ENCODE assay signal across 17 cellular contexts in genomic region chr5:158777647-158778368, GRCh38.
A peak's percentile ranks its signal among the peaks of the same experiment; 100 is the strongest.
DNase-seq lines count a peak whose midpoint lies in the region; ATAC-seq and TF ChIP-seq lines count a peak whose summit lies in the region.
"Had no signal": no experiment of that assay in that cellular context is flagged by ENCODE, and none has a peak within 500 bp of the region (broad histone marks: within the 10 kb centered on the region; RNA-seq: fewer than 3 reads in every experiment).

No MANE protein-coding gene starts in this region.

- H3F3A ChIP-seq in OCI-LY1 (ENCODE audit: insufficient read depth, low read length): no peaks in the 10 kb centered on the region

- H3K4me3 ChIP-seq in OCI-LY1 (ENCODE audit: low read depth, low read length, poor library complexity, severe bottlenecking) (no peak overlapping the region), esophagus muscularis mucosa (no peak overlapping the region), upper lobe of left lung (no peak overlapping the region)
- H3K4me3 ChIP-seq: SJCRH30 had no signal

- H3K4me1 Mint-ChIP-seq in naive B cell: peaks cover 78 to 90% (median 89%) of the 10 kb centered on the region in 3 donors
- H3K4me1 Mint-ChIP-seq: activated CD4-positive, alpha-beta memory T cell treated with anti-CD3 and anti-CD28 coated beads, Interleukin-2, amount 10 ng/mL, durations not matched to agents 7 days and 5 days; naive thymus-derived CD4-positive, alpha-beta T cell had no signal

- H3K9me2 ChIP-seq in OCI-LY1 (ENCODE audit: low read depth, low read length): no peaks in the 10 kb centered on the region

- H3K9me3 ChIP-seq in OCI-LY1 (ENCODE audit: low read length) (no peaks in the 10 kb centered on the region), esophagus muscularis mucosa (no peaks in the 10 kb centered on the region), upper lobe of left lung (no peaks in the 10 kb centered on the region)
- H3K9me3 ChIP-seq: SJCRH30 had no signal

- H2AFZ ChIP-seq in OCI-LY1 (ENCODE audit: low read length): no peak overlapping the region

- H3K36me3 ChIP-seq in OCI-LY1 (ENCODE audit: insufficient read depth, low read length): peaks cover 26% of the 10 kb centered on the region
- H3K36me3 ChIP-seq in esophagus muscularis mucosa: no peaks in the 10 kb centered on the region
- H3K36me3 ChIP-seq in upper lobe of left lung: no peaks in the 10 kb centered on the region
- H3K36me3 ChIP-seq: SJCRH30 had no signal

- peak overlapping the region; percentile 96 for H3K27ac ChIP-seq in OCI-LY1 (ENCODE audit: low read depth, low read length, poor library complexity, severe bottlenecking)
- H3K27ac ChIP-seq in esophagus muscularis mucosa (replicated peaks in 1 of 4): peak overlapping the region in 3 of 4 donors; percentile 13 to 58 (median 37)
- H3K27ac ChIP-seq in upper lobe of left lung: peak overlapping the region; percentile 9 to 22 (median 16)
- H3K27ac ChIP-seq: C4-2B, epithelial cell of prostate, SJCRH30 had no signal

- ATAC-seq in naive B cell (ENCODE audit: low read depth in 2 of 2) (no peak), upper lobe of left lung (ENCODE audit: low FRiP score in 2 of 2) (peak in 1 of 2 donors; percentile 11), GM19395 (IDR thresholded peaks at IDR 0.05; ENCODE audit: unreplicated experiment) (no peak), GM18498 (IDR thresholded peaks at IDR 0.05; ENCODE audit: unreplicated experiment) (no peak)
- ATAC-seq: naive thymus-derived CD4-positive, alpha-beta T cell had no signal

- no peaks in the 10 kb centered on the region for H3K27me3 Mint-ChIP-seq in naive B cell

- TF ChIP-seq CTCF in OCI-LY1 (IDR thresholded peaks at IDR 0.05; ENCODE audit: low read length): no peak
- no peak for TF ChIP-seq CTCF in esophagus muscularis mucosa (IDR thresholded peaks at IDR 0.05)
- no peak for TF ChIP-seq CTCF in upper lobe of left lung (IDR thresholded peaks at IDR 0.05)

- no peaks in the 10 kb centered on the region for H4K20me1 ChIP-seq in OCI-LY1 (ENCODE audit: insufficient read depth, low read length)

- H3K27me3 ChIP-seq in OCI-LY1 (ENCODE audit: insufficient read depth, low read length) (no peaks in the 10 kb centered on the region), esophagus muscularis mucosa (peaks cover 0 to 3% (median 0%) of the 10 kb centered on the region in 4 donors), upper lobe of left lung (no peaks in the 10 kb centered on the region)
- H3K27me3 ChIP-seq: SJCRH30 had no signal

- H3K4me2 ChIP-seq in OCI-LY1 (ENCODE audit: low read length): no peak overlapping the region

- H3K9ac ChIP-seq in OCI-LY1 (ENCODE audit: low read length): no peak overlapping the region

- DNase-seq in esophagus muscularis mucosa (ENCODE audit: extremely low spot score) (no peak), naive B cell (no peak), upper lobe of left lung (no peak), T-helper 9 cell (no peak)
- DNase-seq: activated CD4-positive, alpha-beta memory T cell treated with anti-CD3 and anti-CD28 coated beads, Interleukin-2, amount 10 ng/mL, durations not matched to agents 7 days and 5 days; H9; kidney glomerular epithelial cell; naive thymus-derived CD4-positive, alpha-beta T cell; retina; SJCRH30; stimulated activated CD4-positive, alpha-beta T cell treated with anti-CD3 and anti-CD28 coated beads, Interleukin-4, amount 100 ng/mL, for 1 hour had no signal

- TF ChIP-seq POLR2A in esophagus muscularis mucosa (IDR thresholded peaks at IDR 0.05; ENCODE audit: low read depth) (no peak), upper lobe of left lung (IDR thresholded peaks at IDR 0.05) (no peak)

- peaks cover 0 to 8% (median 0%) of the 10 kb centered on the region in 7 donors for H3K9me3 Mint-ChIP-seq in naive B cell
- H3K9me3 Mint-ChIP-seq: activated CD4-positive, alpha-beta memory T cell treated with anti-CD3 and anti-CD28 coated beads, Interleukin-2, amount 10 ng/mL, durations not matched to agents 7 days and 5 days; activated T-helper 1 cell treated with anti-CD3 and anti-CD28 coated beads, Interleukin-12 subunit alpha, Interleukin-12 subunit beta, Interleukin-2, Interleukin-4 antibody, amounts not matched to agents 30 ng/mL and 10 ng/mL and 1 ng/mL, durations not matched to agents 14 hours and 24 hours and 36 hours; H9 had no signal

- H3K4me1 ChIP-seq in OCI-LY1 (ENCODE audit: insufficient read depth, low read length, severe bottlenecking): peaks cover 92% of the 10 kb centered on the region
- H3K4me1 ChIP-seq in esophagus muscularis mucosa: peaks cover 14 to 37% (median 29%) of the 10 kb centered on the region in 4 donors
- peaks cover 5 to 38% (median 9%) of the 10 kb centered on the region in 4 donors for H3K4me1 ChIP-seq in upper lobe of left lung
- H3K4me1 ChIP-seq: SJCRH30 had no signal

- intact Hi-C loops in esophagus muscularis mucosa (cut with DNase I): no loop called here

- H3K4me3 Mint-ChIP-seq in naive B cell: peak overlapping the region in 5 of 8 donors; percentile 6 to 70 (median 25)
- H3K4me3 Mint-ChIP-seq: activated CD4-positive, alpha-beta memory T cell treated with anti-CD3 and anti-CD28 coated beads, Interleukin-2, amount 10 ng/mL, durations not matched to agents 7 days and 5 days; activated T-helper 1 cell treated with anti-CD3 and anti-CD28 coated beads, Interleukin-12 subunit alpha, Interleukin-12 subunit beta, Interleukin-2, Interleukin-4 antibody, amounts not matched to agents 30 ng/mL and 10 ng/mL and 1 ng/mL, durations not matched to agents 14 hours and 24 hours and 36 hours; H9; naive thymus-derived CD4-positive, alpha-beta T cell had no signal

- WGBS in esophagus muscularis mucosa: 81% methylated on average over 7 of the region's 7 CpGs
- WGBS in upper lobe of left lung, 2 donors: 57 to 66% methylated on average over 7 of the region's 7 CpGs

- TF ChIP-seq EP300 in esophagus muscularis mucosa (IDR thresholded peaks at IDR 0.05): no peak
- TF ChIP-seq EP300 in upper lobe of left lung (IDR thresholded peaks at IDR 0.05): no peak

- peaks cover 16 to 17% of the 10 kb centered on the region in 2 donors for H3K36me3 Mint-ChIP-seq in naive B cell
- H3K36me3 Mint-ChIP-seq: naive thymus-derived CD4-positive, alpha-beta T cell had no signal

- H3K27ac Mint-ChIP-seq in naive B cell: peak overlapping the region in 5 of 6 donors; percentile 49 to 94 (median 83)
- H3K27ac Mint-ChIP-seq: activated CD4-positive, alpha-beta memory T cell treated with anti-CD3 and anti-CD28 coated beads, Interleukin-2, amount 10 ng/mL, durations not matched to agents 7 days and 5 days; activated T-helper 1 cell treated with anti-CD3 and anti-CD28 coated beads, Interleukin-12 subunit alpha, Interleukin-12 subunit beta, Interleukin-2, Interleukin-4 antibody, amounts not matched to agents 30 ng/mL and 10 ng/mL and 1 ng/mL, durations not matched to agents 14 hours and 24 hours and 36 hours; H9; naive thymus-derived CD4-positive, alpha-beta T cell had no signal

- no peaks in the 10 kb centered on the region for H3K79me2 ChIP-seq in OCI-LY1 (ENCODE audit: insufficient read depth, low read length)

Comparison
In these comparisons a context has a peak if more than half of its experiments do, and no peak if none do; other contexts are left out.
1. H3K27ac ChIP-seq: peak in every context shown above with its lines; median percentile 96 in OCI-LY1; 37 in esophagus muscularis mucosa; 16 in upper lobe of left lung.